ENCODE assay signal across 11 cellular contexts in genomic region chr2:39504790-39505335, GRCh38.
DNase-seq lines count a peak whose midpoint lies in the region; ATAC-seq and TF ChIP-seq lines count a peak whose summit lies in the region.
"Had no signal": no experiment of that assay in that cellular context is flagged by ENCODE, and none has a peak within 500 bp of the region (broad histone marks: within the 10 kb centered on the region; RNA-seq: fewer than 3 reads in every experiment).

No MANE protein-coding gene starts in this region.

- H3K4me1 ChIP-seq in Caco-2 (peaks cover 38% of the 10 kb centered on the region), rectal smooth muscle tissue (ENCODE audit: control insufficient read depth, insufficient read depth, low read length) (peaks cover 43% of the 10 kb centered on the region)

- H3K27me3 ChIP-seq in Caco-2 (replicated peaks; ENCODE audit: control insufficient read depth, insufficient read depth, low read length) (no peaks in the 10 kb centered on the region), SU-DHL-6 (ENCODE audit: low read length) (no peaks in the 10 kb centered on the region), rectal smooth muscle tissue (ENCODE audit: control insufficient read depth, insufficient read depth, low read length) (no peaks in the 10 kb centered on the region)

- intact Hi-C loops in Caco-2 (cut with micrococcal nuclease; ENCODE audit: unreplicated experiment) (loop anchor here (2.0 kb wide), 1 partner anchor 68 kb away; the partner anchor contains the start of gene MAP4K3), Right ventricle myocardium superior (cut with DNase I) (loop anchor here (5.0 to 10.0 kb wide), 2 partner anchors 68 to 120 kb away; partner anchors contain the start of gene MAP4K3), left colon (cut with DNase I, micrococcal nuclease) (no loop called here)

- H3K9ac ChIP-seq in SU-DHL-6 (ENCODE audit: low read length) (no peak overlapping the region), rectal smooth muscle tissue (ENCODE audit: low read length) (no peak overlapping the region)

- TF ChIP-seq CTCF in Caco-2 (IDR thresholded peaks at IDR 0.05; ENCODE audit: insufficient read depth in 1 of 2, low read depth in 1 of 2, low read length in 1 of 2, severe bottlenecking in 1 of 2, unreplicated experiment in 1 of 2) (no peak), SU-DHL-6 (IDR thresholded peaks at IDR 0.05; ENCODE audit: insufficient read depth, low read length, poor library complexity, severe bottlenecking) (no peak)

- no TSS peak for BruUV-seq in Caco-2 (replicated peaks; lab: Mats Ljungman, UMichigan)

- H3K27me3 Mint-ChIP-seq in Caco-2 (ENCODE audit: insufficient read depth, unreplicated experiment) = no peaks in the 10 kb centered on the region
- peaks cover 0 to 8% of the 10 kb centered on the region in 2 donors for H3K27me3 Mint-ChIP-seq in stimulated activated naive B cell treated with anti-CD40 and anti-IgM and Interleukin-4, amounts not matched to agents 10 μg/mL and 1 μg/mL and 100 μg/mL, for 72 hours

- H3K27ac ChIP-seq in SU-DHL-6 (ENCODE audit: low read depth, low read length) (no peak overlapping the region), rectal smooth muscle tissue (ENCODE audit: low read depth, low read length) (peak overlapping the region; percentile 82)

- no peak overlapping the region for H2AFZ ChIP-seq in SU-DHL-6 (ENCODE audit: low read depth, low read length, severe bottlenecking)

- H3K4me3 ChIP-seq in Caco-2 (ENCODE audit: low read depth, low read length) (no peak overlapping the region), SU-DHL-6 (ENCODE audit: insufficient read depth, low read length, poor library complexity, severe bottlenecking) (no peak overlapping the region), rectal smooth muscle tissue (ENCODE audit: low read length) (peak overlapping the region; percentile 46)

- no peaks in the 10 kb centered on the region for H3K9me3 Mint-ChIP-seq in Caco-2 (ENCODE audit: unreplicated experiment)
- H3K9me3 Mint-ChIP-seq in stimulated activated naive B cell treated with anti-CD40 and anti-IgM and Interleukin-4, amounts not matched to agents 10 μg/mL and 1 μg/mL and 100 μg/mL, for 72 hours = no peaks in the 10 kb centered on the region
- H3K9me3 Mint-ChIP-seq: natural killer cell had no signal

- H3K9me3 ChIP-seq in Caco-2 (no peaks in the 10 kb centered on the region), SU-DHL-6 (ENCODE audit: insufficient read depth, low read length) (no peaks in the 10 kb centered on the region)

- H3K79me2 ChIP-seq in SU-DHL-6 (ENCODE audit: insufficient read depth, low read length) = no peaks in the 10 kb centered on the region

- no peaks in the 10 kb centered on the region for H3K36me3 Mint-ChIP-seq in Caco-2 (ENCODE audit: insufficient read depth, unreplicated experiment)
- H3K36me3 Mint-ChIP-seq in stimulated activated naive B cell treated with anti-CD40 and anti-IgM and Interleukin-4, amounts not matched to agents 10 μg/mL and 1 μg/mL and 100 μg/mL, for 72 hours = no peaks in the 10 kb centered on the region
- H3K36me3 Mint-ChIP-seq: natural killer cell had no signal

- ATAC-seq in Right ventricle myocardium superior (ENCODE audit: poor library complexity) (peak; percentile 50), left colon (no peak)
- ATAC-seq in stimulated activated naive B cell treated with anti-CD40 and anti-IgM and Interleukin-4, amounts not matched to agents 10 μg/mL and 1 μg/mL and 100 μg/mL, for 72 hours (replicated peaks) = no peak
- ATAC-seq: natural killer cell had no signal

- peak overlapping the region; percentile 14 for H3K4me2 ChIP-seq in SU-DHL-6 (ENCODE audit: low read depth, low read length, poor library complexity, severe bottlenecking)

- H3K4me1 Mint-ChIP-seq in Caco-2 (ENCODE audit: low read depth, unreplicated experiment) = peaks cover 28% of the 10 kb centered on the region
- H3K4me1 Mint-ChIP-seq in stimulated activated naive B cell treated with anti-CD40 and anti-IgM and Interleukin-4, amounts not matched to agents 10 μg/mL and 1 μg/mL and 100 μg/mL, for 72 hours = peaks cover 9 to 23% of the 10 kb centered on the region in 2 donors
- H3K4me1 Mint-ChIP-seq: natural killer cell had no signal

- no peak overlapping the region for H3K4me3 Mint-ChIP-seq in Caco-2 (ENCODE audit: unreplicated experiment)
- no peak overlapping the region for H3K4me3 Mint-ChIP-seq in stimulated activated naive B cell treated with anti-CD40 and anti-IgM and Interleukin-4, amounts not matched to agents 10 μg/mL and 1 μg/mL and 100 μg/mL, for 72 hours
- H3K4me3 Mint-ChIP-seq: natural killer cell had no signal

- no peaks in the 10 kb centered on the region for H3F3A ChIP-seq in SU-DHL-6 (ENCODE audit: insufficient read depth)

- H3K27ac Mint-ChIP-seq in Caco-2 (ENCODE audit: unreplicated experiment) = peak overlapping the region; percentile 15
- no peak overlapping the region for H3K27ac Mint-ChIP-seq in stimulated activated naive B cell treated with anti-CD40 and anti-IgM and Interleukin-4, amounts not matched to agents 10 μg/mL and 1 μg/mL and 100 μg/mL, for 72 hours
- H3K27ac Mint-ChIP-seq: natural killer cell had no signal

- H3K36me3 ChIP-seq in Caco-2 (ENCODE audit: control insufficient read depth, insufficient read depth, low read length) = no peaks in the 10 kb centered on the region
- H3K36me3 ChIP-seq in SU-DHL-6 (ENCODE audit: low read length) = no peaks in the 10 kb centered on the region
- H3K36me3 ChIP-seq in rectal smooth muscle tissue (ENCODE audit: control insufficient read depth, insufficient read depth, low read length) = no peaks in the 10 kb centered on the region

- DNase-seq in Caco-2 (no peak), Right ventricle myocardium superior (no peak), left colon (no peak), activated gamma-delta T cell (lab: John Stamatoyannopoulos, UW) (no peak)
- DNase-seq in effector CD8-positive, alpha-beta T cell (lab: John Stamatoyannopoulos, UW) = no peak
- DNase-seq in stimulated activated naive B cell treated with anti-CD40 and anti-IgM and Interleukin-4, amounts not matched to agents 10 μg/mL and 1 μg/mL and 100 μg/mL, for 72 hours = no peak
- DNase-seq: activated CD8-positive, alpha-beta memory T cell treated with anti-CD3 and anti-CD28 coated beads, Interleukin-2, amount 50 U/mL, for 48 hours; natural killer cell; NCI-H1417 had no signal

- no peaks in the 10 kb centered on the region for H4K20me1 ChIP-seq in SU-DHL-6 (ENCODE audit: low read depth, low read length)

- POLR2A ChIA-PET in Caco-2 (lab: Charles Lee) = no interaction called here

- CTCF ChIA-PET in Caco-2 (lab: Charles Lee) = no interaction called here

- H3K9me2 ChIP-seq in SU-DHL-6 (replicated peaks; ENCODE audit: insufficient read depth, low read length) = no peaks in the 10 kb centered on the region

Comparison
In these comparisons a context has a peak if more than half of its experiments do, and no peak if none do; other contexts are left out.
1. intact Hi-C loops: an anchor here in Caco-2 (2.0 kb wide) and Right ventricle myocardium superior (5.0 to 10.0 kb wide); none called in left colon.